Comparison of ENCODE assay signal across 23 cellular contexts in the genomic region with DNA sequence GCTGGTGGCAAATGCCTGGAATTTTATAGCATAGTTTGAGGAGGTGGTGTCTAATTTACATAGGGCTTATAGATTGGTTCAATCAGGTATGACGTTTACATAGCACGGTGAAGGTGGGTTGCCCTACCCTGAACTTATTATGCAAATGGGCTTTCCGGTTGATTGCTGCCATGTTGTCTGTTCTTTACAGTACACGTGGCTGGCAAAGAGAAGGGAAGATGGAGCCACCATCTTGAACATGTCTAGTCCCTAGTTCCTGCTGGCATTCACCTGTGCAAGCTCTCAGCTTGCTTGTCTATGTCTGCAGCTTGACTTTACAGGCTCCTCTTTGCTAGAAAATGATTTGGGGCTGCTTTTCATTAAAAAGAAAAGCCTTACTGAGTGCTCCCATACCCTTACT. TPM values are rescaled to one million over a fixed set of nuclear protein-coding genes. Genes with fewer than 3 reads are reported as not detected.
"Had no signal": no experiment of that assay in that cellular context is flagged by ENCODE, and none has a peak within 500 bp of the region (broad histone marks: within the 10 kb centered on the region; RNA-seq: fewer than 3 reads in every experiment).

No MANE protein-coding gene starts in this region.

- ATAC-seq: activated naive CD4-positive, alpha-beta T cell treated with anti-CD3 and anti-CD28 coated beads, Interleukin-2, amount 50 U/mL, for 72 hours; activated T-cell treated with anti-CD3 and anti-CD28 coated beads, Interleukin-2, amount 50 U/mL, for 72 hours; heart right ventricle; left lung; lower lobe of right lung; naive thymus-derived CD8-positive, alpha-beta T cell; pancreas; psoas muscle; upper lobe of right lung had no signal

- DNase-seq: activated CD4-positive, alpha-beta T cell treated with anti-CD3 and anti-CD28 coated beads for 4 hours; activated CD4-positive, alpha-beta T cell treated with anti-CD3 and anti-CD28 coated beads, Interleukin-2, amount 50 U/mL, for 4 hours; activated naive CD4-positive, alpha-beta T cell; activated T-cell treated with anti-CD3 and anti-CD28 coated beads for 4 hours; activated T-cell treated with anti-CD3 and anti-CD28 coated beads, Interleukin-2, amount 50 U/mL, for 72 hours; effector CD4-positive, alpha-beta T cell; esophagus squamous epithelium; foreskin melanocyte; heart right ventricle; kidney glomerular epithelial cell; left lung; lower lobe of right lung; mesenchymal stem cell; naive thymus-derived CD8-positive, alpha-beta T cell; nucleus accumbens; pancreas; psoas muscle; stimulated activated CD4-positive, alpha-beta T cell treated with anti-CD3 and anti-CD28 coated beads, Interleukin-15, amount 100 ng/mL, for 24 hours; stimulated activated CD4-positive, alpha-beta T cell treated with anti-CD3 and anti-CD28 coated beads, Interleukin-2, amount 100 ng/mL, for 24 hours; stimulated activated naive CD4-positive, alpha-beta T cell; tibial artery; upper lobe of right lung had no signal

RNA-seq across cellular contexts. Expression of gene STAC, which starts 14.0 kb away (rescaled TPM):
- total RNA-seq: activated naive CD4-positive, alpha-beta T cell treated with anti-CD3 and anti-CD28 coated beads, Interleukin-2, amount 50 U/mL, for 72 hours; activated T-cell treated with anti-CD3 and anti-CD28 coated beads, Interleukin-2, amount 50 U/mL, for 72 hours; naive thymus-derived CD8-positive, alpha-beta T cell had no signal
